ENCODE assay signal across 9 cellular contexts in genomic region chr7:134919240-134919641, GRCh38.
A peak's percentile ranks its signal among the peaks of the same experiment; 100 is the strongest.
DNase-seq lines count a peak whose midpoint lies in the region; ATAC-seq, FAIRE-seq and TF ChIP-seq lines count a peak whose summit lies in the region.
"Had no signal": no experiment of that assay in that cellular context is flagged by ENCODE, and none has a peak within 500 bp of the region (broad histone marks: within the 10 kb centered on the region; RNA-seq: fewer than 3 reads in every experiment).

No MANE protein-coding gene starts in this region.

- DNase-seq in ELR (ENCODE audit: low read depth) = peak; percentile 28
- no peak for DNase-seq in left ventricle myocardium superior
- no peak for DNase-seq in NCI-H1417 treated with DMSO at 0.1 percent for 48 hours (lab: John Stamatoyannopoulos, UW)
- DNase-seq in cerebellar cortex (ENCODE audit: low spot score) = no peak
- no peak for DNase-seq in substantia nigra (lab: John Stamatoyannopoulos, UW)
- DNase-seq in pancreas = no peak
- DNase-seq: NCI-H2171 treated with DMSO at 0.1 percent for 48 hours had no signal

- no peak for FAIRE-seq in pancreas (lab: Jason Lieb, UNC)

- intact Hi-C loops in left ventricle myocardium superior (cut with micrococcal nuclease) = no loop called here
- intact Hi-C loops in pancreas (cut with DNase I) = no loop called here

- TF ChIP-seq CTCF in pancreas (IDR thresholded peaks at IDR 0.05) = no peak

- H3K9me3 ChIP-seq in pancreas = no peaks in the 10 kb centered on the region

- ATAC-seq in GM21576 (IDR thresholded peaks at IDR 0.05; ENCODE audit: unreplicated experiment) (peak; percentile 66), HG03432 (IDR thresholded peaks at IDR 0.05; ENCODE audit: unreplicated experiment) (peak; percentile 77), left ventricle myocardium superior (peak; percentile 50), pancreas (no peak)

- no peak overlapping the region for H3K4me3 ChIP-seq in pancreas

- no peaks in the 10 kb centered on the region for H3K4me1 ChIP-seq in pancreas

- H3K36me3 ChIP-seq in pancreas = no peaks in the 10 kb centered on the region

- no peak overlapping the region for H3K27ac ChIP-seq in substantia nigra (ENCODE audit: low read depth, low read length, poor library complexity, severe bottlenecking)
- H3K27ac ChIP-seq in pancreas = no peak overlapping the region

- H3K27me3 ChIP-seq in pancreas = no peaks in the 10 kb centered on the region

Comparison
In these comparisons a context has a peak if more than half of its experiments do, and no peak if none do; other contexts are left out.
1. ATAC-seq: peak in GM21576 (single experiment), HG03432 (single experiment) and left ventricle myocardium superior (single experiment); none in pancreas (0 of 4).